27 cellular contexts compared by ENCODE assay signal in genomic region chr2:190405995-190406394, GRCh38.
"Had no signal": no experiment of that assay in that cellular context is flagged by ENCODE, and none has a peak within 500 bp of the region (broad histone marks: within the 10 kb centered on the region; RNA-seq: fewer than 3 reads in every experiment).

No MANE protein-coding gene starts in this region.

- H3K4me1 ChIP-seq: uterus had no signal

- H3K4me3 Mint-ChIP-seq: stimulated activated effector memory CD8-positive, alpha-beta T cell treated with anti-CD3 and anti-CD28 coated beads, Interleukin-12 subunit alpha, Interleukin-12 subunit beta, amount 100 ng/mL, for 72 hours; stimulated activated memory B cell treated with anti-CD40 and anti-IgM and Interleukin-4, amounts not matched to agents 10 μg/mL and 1 μg/mL and 100 μg/mL, for 72 hours; stimulated activated naive B cell treated with anti-CD40 and anti-IgM and Interleukin-4, amounts not matched to agents 10 μg/mL and 1 μg/mL and 100 μg/mL, for 72 hours; stimulated activated naive CD8-positive, alpha-beta T cell treated with anti-CD3 and anti-CD28 coated beads, Interleukin-15, amount 100 ng/mL, for 72 hours; stimulated activated naive CD8-positive, alpha-beta T cell treated with anti-CD3 and anti-CD28 coated beads, Interleukin-15, Interleukin-2, amounts not matched to agents 100 ng/mL and 50 ng/mL, for 24 hours; type B pancreatic cell had no signal

- H3K9me3 Mint-ChIP-seq: stimulated activated effector memory CD8-positive, alpha-beta T cell treated with anti-CD3 and anti-CD28 coated beads, Interleukin-12 subunit alpha, Interleukin-12 subunit beta, amount 100 ng/mL, for 72 hours; stimulated activated memory B cell treated with anti-CD40 and anti-IgM and Interleukin-4, amounts not matched to agents 10 μg/mL and 1 μg/mL and 100 μg/mL, for 72 hours; stimulated activated naive B cell treated with anti-CD40 and anti-IgM and Interleukin-4, amounts not matched to agents 10 μg/mL and 1 μg/mL and 100 μg/mL, for 72 hours; stimulated activated naive CD8-positive, alpha-beta T cell treated with anti-CD3 and anti-CD28 coated beads, Interleukin-15, amount 100 ng/mL, for 72 hours; type B pancreatic cell had no signal

- H3K27ac ChIP-seq: suprapubic skin, testis, thoracic aorta, tibial artery, uterus, vagina had no signal

- H3K27me3 ChIP-seq: stomach, suprapubic skin, testis, thyroid gland, tibial artery, tibial nerve, transverse colon, upper lobe of left lung, upper lobe of right lung, uterus, vagina had no signal

- H3K9me3 ChIP-seq: stomach, suprapubic skin, testis, thoracic aorta, thyroid gland, tibial artery, tibial nerve, transverse colon, upper lobe of left lung, upper lobe of right lung, uterus, vagina had no signal

- H3K4me3 ChIP-seq: stomach, suprapubic skin, testis, thoracic aorta, thyroid gland, tibial artery, tibial nerve, transverse colon, upper lobe of left lung, upper lobe of right lung, uterus, vagina had no signal

- FAIRE-seq: urothelium cell line had no signal

- DNase-seq: stimulated activated CD4-positive, alpha-beta T cell treated with anti-CD3 and anti-CD28 coated beads, Interleukin-2, amount 100 ng/mL, for 48 hours; stimulated activated CD4-positive, alpha-beta T cell treated with anti-CD3 and anti-CD28 coated beads, Interleukin-4, amount 100 ng/mL, for 1 hour; stimulated activated CD4-positive, alpha-beta T cell treated with anti-CD3 and anti-CD28 coated beads, Interleukin-4, amount 100 ng/mL, for 24 hours; stimulated activated CD4-positive, alpha-beta T cell treated with anti-CD3 and anti-CD28 coated beads, Interleukin-4, amount 100 ng/mL, for 4 hours; stimulated activated naive B cell treated with anti-CD40 and anti-IgM and Interleukin-4, amounts not matched to agents 10 μg/mL and 1 μg/mL and 100 μg/mL, for 72 hours; stimulated activated naive CD4-positive, alpha-beta T cell treated with Interleukin-2 at 50 U/mL for 16 hours; stimulated activated naive CD8-positive, alpha-beta T cell treated with anti-CD3 and anti-CD28 coated beads, Interleukin-15, amount 100 ng/mL, for 72 hours; stimulated activated naive CD8-positive, alpha-beta T cell treated with anti-CD3 and anti-CD28 coated beads, Interleukin-15, Interleukin-2, amounts not matched to agents 100 U/mL and 50 U/mL, for 24 hours; stomach; substantia nigra; testis; thyroid gland; tibial artery; transverse colon; trophoblast cell; upper lobe of left lung; upper lobe of right lung; uterus had no signal

- ATAC-seq: stimulated activated effector memory CD8-positive, alpha-beta T cell treated with anti-CD3 and anti-CD28 coated beads, Interleukin-12 subunit alpha, Interleukin-12 subunit beta, amount 100 ng/mL, for 72 hours; stimulated activated memory B cell treated with anti-CD40 and anti-IgM and Interleukin-4, amounts not matched to agents 10 μg/mL and 1 μg/mL and 100 μg/mL, for 72 hours; stimulated activated naive B cell treated with anti-CD40 and anti-IgM and Interleukin-4, amounts not matched to agents 10 μg/mL and 1 μg/mL and 100 μg/mL, for 72 hours; stimulated activated naive CD8-positive, alpha-beta T cell treated with anti-CD3 and anti-CD28 coated beads, Interleukin-15, amount 100 ng/mL, for 72 hours; stimulated activated naive CD8-positive, alpha-beta T cell treated with anti-CD3 and anti-CD28 coated beads, Interleukin-15, Interleukin-2, amounts not matched to agents 100 U/mL and 50 U/mL, for 24 hours; upper lobe of right lung had no signal

- H3K36me3 ChIP-seq: stomach, suprapubic skin, thoracic aorta, thyroid gland, tibial artery, transverse colon, upper lobe of left lung, upper lobe of right lung, uterus, vagina had no signal

- H3K36me3 Mint-ChIP-seq: stimulated activated memory B cell treated with anti-CD40 and anti-IgM and Interleukin-4, amounts not matched to agents 10 μg/mL and 1 μg/mL and 100 μg/mL, for 72 hours; stimulated activated naive B cell treated with anti-CD40 and anti-IgM and Interleukin-4, amounts not matched to agents 10 μg/mL and 1 μg/mL and 100 μg/mL, for 72 hours; type B pancreatic cell had no signal

- H3K27me3 Mint-ChIP-seq: stimulated activated memory B cell treated with anti-CD40 and anti-IgM and Interleukin-4, amounts not matched to agents 10 μg/mL and 1 μg/mL and 100 μg/mL, for 72 hours; stimulated activated naive B cell treated with anti-CD40 and anti-IgM and Interleukin-4, amounts not matched to agents 10 μg/mL and 1 μg/mL and 100 μg/mL, for 72 hours; stimulated activated naive CD8-positive, alpha-beta T cell treated with anti-CD3 and anti-CD28 coated beads, Interleukin-15, amount 100 ng/mL, for 72 hours; stimulated activated naive CD8-positive, alpha-beta T cell treated with anti-CD3 and anti-CD28 coated beads, Interleukin-15, Interleukin-2, amounts not matched to agents 100 ng/mL and 50 ng/mL, for 24 hours had no signal

- H3K27ac Mint-ChIP-seq: stimulated activated effector memory CD8-positive, alpha-beta T cell treated with anti-CD3 and anti-CD28 coated beads, Interleukin-12 subunit alpha, Interleukin-12 subunit beta, amount 100 ng/mL, for 72 hours; stimulated activated memory B cell treated with anti-CD40 and anti-IgM and Interleukin-4, amounts not matched to agents 10 μg/mL and 1 μg/mL and 100 μg/mL, for 72 hours; stimulated activated naive B cell treated with anti-CD40 and anti-IgM and Interleukin-4, amounts not matched to agents 10 μg/mL and 1 μg/mL and 100 μg/mL, for 72 hours; stimulated activated naive CD8-positive, alpha-beta T cell treated with anti-CD3 and anti-CD28 coated beads, Interleukin-15, amount 100 ng/mL, for 72 hours; stimulated activated naive CD8-positive, alpha-beta T cell treated with anti-CD3 and anti-CD28 coated beads, Interleukin-15, Interleukin-2, amounts not matched to agents 100 ng/mL and 50 ng/mL, for 24 hours; type B pancreatic cell had no signal
